Comparison of ENCODE assay signal across 10 cellular contexts in the genomic region with DNA sequence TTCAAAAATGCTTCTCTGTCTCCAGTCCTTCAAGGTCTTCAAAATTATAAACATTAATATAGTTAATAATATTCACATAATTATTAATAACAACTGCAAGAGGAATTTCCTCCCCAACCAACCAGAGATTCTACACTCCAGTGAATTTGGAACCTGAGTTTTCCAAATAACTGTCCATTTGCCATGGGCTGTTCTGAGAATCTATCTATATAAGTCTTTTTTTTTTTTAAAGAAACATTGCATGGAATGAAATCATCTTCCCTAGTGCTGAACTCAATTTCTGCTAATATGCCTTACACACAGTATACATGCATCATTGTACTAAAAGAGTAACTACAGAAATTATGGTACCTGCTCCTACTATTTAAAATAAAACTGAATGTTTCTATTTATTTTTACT.
DNase-seq lines count a peak whose midpoint lies in the region; ATAC-seq and TF ChIP-seq lines count a peak whose summit lies in the region.
"Had no signal": no experiment of that assay in that cellular context is flagged by ENCODE, and none has a peak within 500 bp of the region (broad histone marks: within the 10 kb centered on the region; RNA-seq: fewer than 3 reads in every experiment).

No MANE protein-coding gene starts in this region.

- H3K9me3 Mint-ChIP-seq in activated naive CD4-positive, alpha-beta T cell treated with anti-CD3 and anti-CD28 coated beads, Interleukin-2, amount 50 U/mL, for 24 hours: no peaks in the 10 kb centered on the region
- no peaks in the 10 kb centered on the region for H3K9me3 Mint-ChIP-seq in activated naive CD4-positive, alpha-beta T cell treated with anti-CD3 and anti-CD28 coated beads, Interleukin-2, amount 50 U/mL, for 72 hours
- H3K9me3 Mint-ChIP-seq in activated CD4-positive, alpha-beta memory T cell treated with anti-CD3 and anti-CD28 coated beads, Interleukin-2, amount 10 ng/mL, durations not matched to agents 7 days and 5 days: peaks cover 32% of the 10 kb centered on the region
- H3K9me3 Mint-ChIP-seq in stimulated activated effector memory CD8-positive, alpha-beta T cell treated with anti-CD3 and anti-CD28 coated beads, Interleukin-12 subunit alpha, Interleukin-12 subunit beta, amount 100 ng/mL, for 72 hours: no peaks in the 10 kb centered on the region

- ATAC-seq in activated naive CD4-positive, alpha-beta T cell treated with anti-CD3 and anti-CD28 coated beads, Interleukin-2, amount 50 U/mL, for 72 hours: no peak
- peak; percentile 14 for ATAC-seq in HG02938 (IDR thresholded peaks at IDR 0.05; ENCODE audit: unreplicated experiment)
- ATAC-seq in stimulated activated effector memory CD8-positive, alpha-beta T cell treated with anti-CD3 and anti-CD28 coated beads, Interleukin-12 subunit alpha, Interleukin-12 subunit beta, amount 100 ng/mL, for 72 hours: no peak
- ATAC-seq: HepG2 had no signal

- CTCF ChIA-PET in activated CD4-positive, alpha-beta memory T cell treated with anti-CD3 and anti-CD28 coated beads, Interleukin-2, amount 10 ng/mL, durations not matched to agents 7 days and 5 days (lab: Charles Lee): interaction anchor here (0.6 to 2.3 kb wide), 3 partner anchors 57 to 733 kb away, joined by 3 to 14 read pairs (median 3); a partner anchor contains a TSS
- CTCF ChIA-PET in GM10248 (lab: Yijun Ruan, JAX): no interaction called here

- H3K4me1 Mint-ChIP-seq in activated naive CD4-positive, alpha-beta T cell treated with anti-CD3 and anti-CD28 coated beads, Interleukin-2, amount 50 U/mL, for 24 hours: peaks cover 81% of the 10 kb centered on the region
- H3K4me1 Mint-ChIP-seq in activated CD4-positive, alpha-beta memory T cell treated with anti-CD3 and anti-CD28 coated beads, Interleukin-2, amount 10 ng/mL, durations not matched to agents 7 days and 5 days: peaks cover 58% of the 10 kb centered on the region
- peaks cover 76% of the 10 kb centered on the region for H3K4me1 Mint-ChIP-seq in stimulated activated effector memory CD8-positive, alpha-beta T cell treated with anti-CD3 and anti-CD28 coated beads, Interleukin-12 subunit alpha, Interleukin-12 subunit beta, amount 100 ng/mL, for 72 hours

- POLR2A ChIA-PET in activated CD4-positive, alpha-beta memory T cell treated with anti-CD3 and anti-CD28 coated beads, Interleukin-2, amount 10 ng/mL, durations not matched to agents 7 days and 5 days (lab: Charles Lee): interaction anchor here (0.7 to 2.4 kb wide), 7 partner anchors 38 to 701 kb away, joined by 3 to 16 read pairs (median 3); a partner anchor contains a TSS
- POLR2A ChIA-PET in GM10248 (lab: Yijun Ruan, JAX): no interaction called here

- H3K36me3 Mint-ChIP-seq in activated naive CD4-positive, alpha-beta T cell treated with anti-CD3 and anti-CD28 coated beads, Interleukin-2, amount 50 U/mL, for 24 hours: peaks cover 5% of the 10 kb centered on the region
- peaks cover 5% of the 10 kb centered on the region in 2 donors for H3K36me3 Mint-ChIP-seq in activated naive CD4-positive, alpha-beta T cell treated with anti-CD3 and anti-CD28 coated beads, Interleukin-2, amount 50 U/mL, for 72 hours
- H3K36me3 Mint-ChIP-seq in activated CD4-positive, alpha-beta memory T cell treated with anti-CD3 and anti-CD28 coated beads, Interleukin-2, amount 10 ng/mL, durations not matched to agents 7 days and 5 days (ENCODE audit: low read depth): peaks cover 61% of the 10 kb centered on the region
- peaks cover 9% of the 10 kb centered on the region for H3K36me3 Mint-ChIP-seq in stimulated activated effector memory CD8-positive, alpha-beta T cell treated with anti-CD3 and anti-CD28 coated beads, Interleukin-12 subunit alpha, Interleukin-12 subunit beta, amount 100 ng/mL, for 72 hours

- no peak for TF ChIP-seq CTCF in GM10248 (IDR thresholded peaks at IDR 0.05; ENCODE audit: control extremely low read depth, extremely low read depth, low read depth, missing control alignments)

- H3K4me3 Mint-ChIP-seq in activated naive CD4-positive, alpha-beta T cell treated with anti-CD3 and anti-CD28 coated beads, Interleukin-2, amount 50 U/mL, for 24 hours: peak overlapping the region; percentile 52
- H3K4me3 Mint-ChIP-seq in activated CD4-positive, alpha-beta memory T cell treated with anti-CD3 and anti-CD28 coated beads, Interleukin-2, amount 10 ng/mL, durations not matched to agents 7 days and 5 days: peak overlapping the region; percentile 28
- peak overlapping the region; percentile 45 for H3K4me3 Mint-ChIP-seq in stimulated activated effector memory CD8-positive, alpha-beta T cell treated with anti-CD3 and anti-CD28 coated beads, Interleukin-12 subunit alpha, Interleukin-12 subunit beta, amount 100 ng/mL, for 72 hours

- H3K27ac Mint-ChIP-seq in activated naive CD4-positive, alpha-beta T cell treated with anti-CD3 and anti-CD28 coated beads, Interleukin-2, amount 50 U/mL, for 24 hours: no peak overlapping the region
- H3K27ac Mint-ChIP-seq in activated naive CD4-positive, alpha-beta T cell treated with anti-CD3 and anti-CD28 coated beads, Interleukin-2, amount 50 U/mL, for 72 hours: peak overlapping the region in 1 of 2 donors; percentile 46
- peak overlapping the region; percentile 86 for H3K27ac Mint-ChIP-seq in activated CD4-positive, alpha-beta memory T cell treated with anti-CD3 and anti-CD28 coated beads, Interleukin-2, amount 10 ng/mL, durations not matched to agents 7 days and 5 days
- H3K27ac Mint-ChIP-seq in stimulated activated effector memory CD8-positive, alpha-beta T cell treated with anti-CD3 and anti-CD28 coated beads, Interleukin-12 subunit alpha, Interleukin-12 subunit beta, amount 100 ng/mL, for 72 hours: peak overlapping the region; percentile 69

- no peak for DNase-seq in activated naive CD4-positive, alpha-beta T cell treated with anti-CD3 and anti-CD28 coated beads, Interleukin-2, amount 50 U/mL, for 72 hours (ENCODE audit: low spot score in 2 of 2)
- DNase-seq in activated CD4-positive, alpha-beta memory T cell treated with anti-CD3 and anti-CD28 coated beads, Interleukin-2, amount 10 ng/mL, durations not matched to agents 7 days and 5 days: no peak
- DNase-seq in stimulated activated effector memory CD8-positive, alpha-beta T cell treated with anti-CD3 and anti-CD28 coated beads, Interleukin-12 subunit alpha, Interleukin-12 subunit beta, amount 100 ng/mL, for 72 hours (ENCODE audit: low spot score in 2 of 2): no peak
- DNase-seq in GM10248 (ENCODE audit: extremely low spot score) (no peak), NCI-H1048 (lab: John Stamatoyannopoulos, UW) (no peak), HK-2 (ENCODE audit: unreplicated experiment) (no peak)
- DNase-seq: NCI-H524 treated with DMSO at 0.1 percent for 48 hours had no signal

- H3K27me3 Mint-ChIP-seq in activated naive CD4-positive, alpha-beta T cell treated with anti-CD3 and anti-CD28 coated beads, Interleukin-2, amount 50 U/mL, for 24 hours: no peaks in the 10 kb centered on the region
- H3K27me3 Mint-ChIP-seq in activated CD4-positive, alpha-beta memory T cell treated with anti-CD3 and anti-CD28 coated beads, Interleukin-2, amount 10 ng/mL, durations not matched to agents 7 days and 5 days: peaks cover 4% of the 10 kb centered on the region
